ENCODE assay signal across 11 cellular contexts in the genomic region with DNA sequence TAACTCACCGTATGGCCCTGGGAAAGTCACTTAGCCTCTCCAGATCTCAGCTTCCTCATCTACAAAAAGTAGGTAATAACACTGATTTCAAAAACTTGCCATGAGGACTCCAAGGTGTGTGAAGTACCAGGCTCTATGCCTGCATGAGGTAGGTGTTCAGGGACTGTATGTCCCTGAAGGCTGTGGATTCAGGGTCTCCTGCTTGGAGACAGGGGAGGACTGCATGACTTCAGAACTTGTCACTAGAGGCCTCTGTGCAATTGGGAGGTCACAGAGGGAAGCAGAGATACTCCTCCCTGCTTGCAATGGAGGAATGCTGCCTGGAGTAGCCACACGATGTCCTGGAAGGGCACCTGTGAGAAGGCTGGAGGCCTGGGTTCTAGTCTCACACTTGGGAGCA. TPM values are rescaled to one million over a fixed set of nuclear protein-coding genes. Genes with fewer than 3 reads are reported as not detected.
DNase-seq lines count a peak whose midpoint lies in the region; ATAC-seq and TF ChIP-seq lines count a peak whose summit lies in the region.
"Had no signal": no experiment of that assay in that cellular context is flagged by ENCODE, and none has a peak within 500 bp of the region (broad histone marks: within the 10 kb centered on the region; RNA-seq: fewer than 3 reads in every experiment).

No MANE protein-coding gene starts in this region.

- TF ChIP-seq CTCF in Caco-2 (IDR thresholded peaks at IDR 0.05; ENCODE audit: insufficient read depth in 1 of 2, low read depth in 1 of 2, low read length in 1 of 2, severe bottlenecking in 1 of 2, unreplicated experiment in 1 of 2) (no peak), brain microvascular endothelial cell (IDR thresholded peaks at IDR 0.05; ENCODE audit: low read depth, low read length, missing control alignments) (no peak), stomach (IDR thresholded peaks at IDR 0.05) (no peak), progenitor cell of endocrine pancreas (IDR thresholded peaks at IDR 0.05; ENCODE audit: unreplicated experiment) (no peak)

- peak overlapping the region; percentile 50 to 69 for H3K18ac ChIP-seq in mesenchymal stem cell (ENCODE audit: low read depth in 1 of 2, low read length in 2 of 2)

- no peak overlapping the region for H2AFZ ChIP-seq in mesenchymal stem cell (ENCODE audit: low read depth, low read length)

- peak overlapping the region; percentile 8 for H4K8ac ChIP-seq in mesenchymal stem cell (ENCODE audit: low read length)

- no peak overlapping the region for H2BK120ac ChIP-seq in mesenchymal stem cell (ENCODE audit: low read depth, low read length)

- intact Hi-C loops in Caco-2 (cut with micrococcal nuclease; ENCODE audit: unreplicated experiment), result no loop called here
- intact Hi-C loops in stomach (cut with DNase I; ENCODE audit: low total_unique reads), result no loop called here

- H2BK12ac ChIP-seq in mesenchymal stem cell (ENCODE audit: low read length in 2 of 2), result no peak overlapping the region

- H4K91ac ChIP-seq in mesenchymal stem cell (ENCODE audit: low read length), result peak overlapping the region; percentile 58

- peak overlapping the region in 1 of 2 experiments; percentile 53 for H3K14ac ChIP-seq in mesenchymal stem cell (ENCODE audit: low read length in 2 of 2)

- H3K4me1 ChIP-seq in Caco-2 (peaks cover 7% of the 10 kb centered on the region; the same call in 1 of the 2 replicates), mesenchymal stem cell (ENCODE audit: control insufficient read depth, insufficient read depth, low read depth, low read length) (peaks cover 44% of the 10 kb centered on the region), stomach (peaks cover 11 to 42% (median 21%) of the 10 kb centered on the region in 4 donors)

- H3K4me3 ChIP-seq in Caco-2 (ENCODE audit: low read depth, low read length) (no peak overlapping the region), brain microvascular endothelial cell (ENCODE audit: low read depth, low read length) (peak overlapping the region; percentile 90), mesenchymal stem cell (ENCODE audit: insufficient read depth in 1 of 2, low read depth in 1 of 2, low read length in 2 of 2) (peak overlapping the region in 1 of 2 experiments; percentile 95), stomach (peak overlapping the region; percentile 42 to 54 (median 46))

- TF ChIP-seq POLR2A in stomach (IDR thresholded peaks at IDR 0.05), result no peak

- no peaks in the 10 kb centered on the region for H3K9me3 Mint-ChIP-seq in Caco-2 (ENCODE audit: unreplicated experiment)
- H3K9me3 Mint-ChIP-seq in progenitor cell of endocrine pancreas (ENCODE audit: low read depth), result no peaks in the 10 kb centered on the region

- H3K4me3 Mint-ChIP-seq in Caco-2 (ENCODE audit: unreplicated experiment) (no peak overlapping the region), progenitor cell of endocrine pancreas (ENCODE audit: low read depth) (no peak overlapping the region)
- H3K4me3 Mint-ChIP-seq: T-helper 17 cell had no signal

- no peak for TF ChIP-seq EP300 in stomach (IDR thresholded peaks at IDR 0.05)

- no peak overlapping the region for H2BK5ac ChIP-seq in mesenchymal stem cell (ENCODE audit: low read depth, low read length, poor library complexity, severe bottlenecking)

- peak overlapping the region; percentile 60 for H3K27ac Mint-ChIP-seq in Caco-2 (ENCODE audit: unreplicated experiment)
- no peak overlapping the region for H3K27ac Mint-ChIP-seq in progenitor cell of endocrine pancreas
- H3K27ac Mint-ChIP-seq: T-helper 17 cell had no signal

- BruUV-seq in Caco-2 (replicated peaks; lab: Mats Ljungman, UMichigan), result no TSS peak

- no peaks in the 10 kb centered on the region for H3K27me3 Mint-ChIP-seq in Caco-2 (ENCODE audit: insufficient read depth, unreplicated experiment)
- peaks cover 36% of the 10 kb centered on the region for H3K27me3 Mint-ChIP-seq in progenitor cell of endocrine pancreas

- CTCF ChIA-PET in Caco-2 (lab: Charles Lee) (no interaction called here), HEK293T (lab: Yijun Ruan, JAX) (interaction anchor here (0.9 kb wide), 1 partner anchor 8 kb away, joined by 3 read pairs; no protein-coding TSS in a partner anchor)

- H2BK15ac ChIP-seq in mesenchymal stem cell (ENCODE audit: low read depth, poor library complexity, severe bottlenecking), result peak overlapping the region; percentile 61

- POLR2A ChIA-PET in Caco-2 (lab: Charles Lee) (no interaction called here), HEK293T (lab: Yijun Ruan, JAX) (no interaction called here)

- 28% methylated on average over 2 of the region's 2 CpGs for WGBS in mesenchymal stem cell
- 60 to 75% (median 67%) methylated on average over 2 of the region's 2 CpGs for WGBS in stomach, 5 donors

- no peak overlapping the region for H3K23ac ChIP-seq in mesenchymal stem cell (ENCODE audit: low read length in 2 of 2)

- H3K9me3 ChIP-seq in Caco-2 (no peaks in the 10 kb centered on the region), mesenchymal stem cell (ENCODE audit: control insufficient read depth, low read length) (no peaks in the 10 kb centered on the region), stomach (no peaks in the 10 kb centered on the region)

- in situ Hi-C loops in brain microvascular endothelial cell (cut with HindIII; ENCODE audit: low pct_ligation_motif_present, low sequenced_read_pairs), result no loop called here

- H3K27me3 ChIP-seq in Caco-2 (replicated peaks; ENCODE audit: control insufficient read depth, insufficient read depth, low read length) (no peaks in the 10 kb centered on the region), brain microvascular endothelial cell (replicated peaks) (no peaks in the 10 kb centered on the region), mesenchymal stem cell (ENCODE audit: control insufficient read depth in 1 of 2, insufficient read depth in 1 of 2, low read length in 2 of 2) (no peaks in the 10 kb centered on the region), stomach (peaks cover 0 to 15% (median 8%) of the 10 kb centered on the region in 3 donors)

- H3K27ac ChIP-seq in brain microvascular endothelial cell (peak overlapping the region; percentile 73), mesenchymal stem cell (ENCODE audit: low read length, poor library complexity, severe bottlenecking) (peak overlapping the region; percentile 82), stomach (peak overlapping the region; percentile 10 to 84 (median 81))
- H3K27ac ChIP-seq: KMS-11 had no signal

- H3K36me3 ChIP-seq in Caco-2 (ENCODE audit: control insufficient read depth, insufficient read depth, low read length) (no peaks in the 10 kb centered on the region), brain microvascular endothelial cell (replicated peaks) (peaks cover 29% of the 10 kb centered on the region), mesenchymal stem cell (ENCODE audit: control insufficient read depth in 1 of 2, insufficient read depth in 2 of 2, low read depth in 1 of 2, low read length in 2 of 2) (peaks cover 36 to 50% of the 10 kb centered on the region in 2 experiments), stomach (no peaks in the 10 kb centered on the region)

- peak overlapping the region in 1 of 2 experiments; percentile 53 for H3K4ac ChIP-seq in mesenchymal stem cell (ENCODE audit: low read depth in 1 of 2, low read length in 2 of 2)

- peak overlapping the region; percentile 52 for H3K4me2 ChIP-seq in mesenchymal stem cell (ENCODE audit: low read length, poor library complexity, severe bottlenecking)
- H3K4me2 ChIP-seq: KMS-11 had no signal

- ATAC-seq in HG03159 (IDR thresholded peaks at IDR 0.05; ENCODE audit: unreplicated experiment) (no peak), HG02870 (IDR thresholded peaks at IDR 0.05; ENCODE audit: unreplicated experiment) (no peak)

- peaks cover 20% of the 10 kb centered on the region for H3K4me1 Mint-ChIP-seq in Caco-2 (ENCODE audit: low read depth, unreplicated experiment)
- H3K4me1 Mint-ChIP-seq in progenitor cell of endocrine pancreas (ENCODE audit: low read depth), result peaks cover 3% of the 10 kb centered on the region

- no peak overlapping the region for H2AK5ac ChIP-seq in mesenchymal stem cell (ENCODE audit: low read length, severe bottlenecking)

- H3K79me1 ChIP-seq in mesenchymal stem cell (replicated peaks; ENCODE audit: low read length, poor library complexity, severe bottlenecking), result peaks cover 9% of the 10 kb centered on the region

- DNase-seq in Caco-2, result no peak
- DNase-seq in brain microvascular endothelial cell, result no peak
- no peak for DNase-seq in mesenchymal stem cell
- no peak for DNase-seq in stomach
- no peak for DNase-seq in progenitor cell of endocrine pancreas (ENCODE audit: low spot score, unreplicated experiment)
- no peak for DNase-seq in HEK293T (ENCODE audit: extremely low spot score)
- DNase-seq: NCI-H187, T-helper 17 cell had no signal

- H3K9ac ChIP-seq in mesenchymal stem cell (ENCODE audit: low read length), result peak overlapping the region; percentile 97
- H3K9ac ChIP-seq: KMS-11 had no signal

- H3K36me3 Mint-ChIP-seq in Caco-2 (ENCODE audit: insufficient read depth, unreplicated experiment) (no peaks in the 10 kb centered on the region), progenitor cell of endocrine pancreas (ENCODE audit: insufficient read depth) (no peaks in the 10 kb centered on the region)

TF ChIP-seq in HEK293T, 16 proteins besides CTCF, POLR2A, EP300 and RAD21 (continues in another document):
- TF ChIP-seq FOXM1 (IDR thresholded peaks at IDR 0.05; ENCODE audit: borderline replicate concordance) (no peak), SP1 (IDR thresholded peaks at IDR 0.05) (no peak), SUZ12 (IDR thresholded peaks at IDR 0.05) (no peak), CTBP1 (IDR thresholded peaks at IDR 0.05; ENCODE audit: borderline replicate concordance) (no peak), BHLHE40 (IDR thresholded peaks at IDR 0.05; ENCODE audit: borderline replicate concordance) (no peak), ARNT (IDR thresholded peaks at IDR 0.05) (no peak), NFRKB (IDR thresholded peaks at IDR 0.05) (no peak), HDGF (IDR thresholded peaks at IDR 0.05; ENCODE audit: borderline replicate concordance) (no peak), FOXK2 (IDR thresholded peaks at IDR 0.05) (no peak), TARDBP (IDR thresholded peaks at IDR 0.05) (no peak)

RNA-seq across cellular contexts. Expression of a gene that starts 2.2 kb away (rescaled TPM):
- total RNA-seq in Caco-2 (2022), result 5.9 and 7.2 TPM in 2 replicates
- polyA plus RNA-seq in mesenchymal stem cell (2013, experiment 1 of 2), result 203 TPM
- 211 TPM for polyA plus RNA-seq in mesenchymal stem cell (2013, experiment 2 of 2)
- total RNA-seq in stomach, result 10 to 100 TPM; 16.5 to 71.2 (median 53.1) TPM
- polyA plus RNA-seq in stomach, result 1 to 10 TPM; 4.7 to 9.1 (median 6.9) TPM
- total RNA-seq in progenitor cell of endocrine pancreas, result 1.2 and 2.3 TPM in 2 replicates

RNA-seq across cellular contexts. Expression of a gene that starts 13.1 kb away (rescaled TPM):
- 0.29 and 0.65 TPM in 2 replicates for total RNA-seq in Caco-2 (2022)
- 0.08 TPM for polyA plus RNA-seq in mesenchymal stem cell (2013, experiment 1 of 2)
- polyA plus RNA-seq in mesenchymal stem cell (2013, experiment 2 of 2), result 0.03 TPM
- 100 to 1,000 TPM in 1 of 5 donors, 1 to 10 TPM in 1, not detected in 3; 2.0 to 472 TPM for total RNA-seq in stomach
- under 1 TPM in 1 of 3 donors, not detected in 2; 0.31 TPM for polyA plus RNA-seq in stomach
- total RNA-seq in progenitor cell of endocrine pancreas, result 0.31 and 0.43 TPM in 2 replicates
- total RNA-seq: T-helper 17 cell had no signal

RNA-seq across cellular contexts. Expression of a gene that starts 36.4 kb away (rescaled TPM):
- total RNA-seq in Caco-2 (2022), result not detected in 2 replicates
- not detected for polyA plus RNA-seq in mesenchymal stem cell (2013, experiment 1 of 2)
- polyA plus RNA-seq in mesenchymal stem cell (2013, experiment 2 of 2), result not detected
- total RNA-seq in stomach, result 10 to 100 TPM in 1 of 5 donors, not detected in 4; 29.3 TPM
- not detected for polyA plus RNA-seq in stomach
- total RNA-seq in progenitor cell of endocrine pancreas, result not detected in 2 replicates
- total RNA-seq: T-helper 17 cell had no signal
